In the genomic region with DNA sequence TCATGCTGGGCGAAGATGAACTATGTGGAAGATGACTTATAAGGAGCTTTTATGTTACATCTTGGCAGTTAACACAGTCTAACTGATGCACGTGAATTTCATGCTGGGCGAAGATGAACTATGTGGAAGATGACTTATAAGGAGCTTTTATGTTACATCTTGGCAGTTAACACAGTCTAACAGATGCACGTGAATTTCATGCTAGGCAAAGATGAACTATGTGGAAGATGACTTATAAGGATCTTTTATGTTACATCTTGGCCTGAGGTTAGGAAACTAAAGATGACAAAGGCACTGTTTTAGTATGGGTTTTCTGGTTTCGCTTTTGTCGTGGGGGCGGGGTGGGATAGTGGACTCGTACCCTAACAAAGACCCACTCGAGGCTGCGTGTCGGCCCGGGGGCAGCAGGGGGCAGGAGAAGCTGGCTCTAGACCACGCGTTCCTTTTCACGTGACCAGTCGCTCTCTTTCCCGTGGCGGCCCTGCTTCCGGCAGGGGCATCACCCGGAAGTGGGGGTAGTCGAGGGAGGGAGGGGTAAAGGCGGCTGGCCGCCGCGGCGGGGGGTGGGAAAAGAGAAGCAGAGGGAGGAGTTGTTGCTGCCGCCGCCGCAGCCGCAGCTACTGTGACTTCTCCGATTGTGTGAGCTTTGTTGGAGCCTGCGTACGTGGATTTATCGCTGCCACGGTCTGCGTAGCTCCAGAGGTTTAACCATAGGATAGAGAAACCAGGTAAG, we compare ENCODE assay signal across 1 cellular context.
TF ChIP-seq lines count a peak whose summit lies in the region.

TSS of gene ATP7A (plus strand) at position 586 of the 733 bp plus-strand sequence. CDS start 60,949 bp downstream, outside the sequence.

TF ChIP-seq in WTC11, 78 proteins besides CTCF, POLR2A, EP300 and RAD21 (continued from another document):
- TF ChIP-seq, protein P1, sequence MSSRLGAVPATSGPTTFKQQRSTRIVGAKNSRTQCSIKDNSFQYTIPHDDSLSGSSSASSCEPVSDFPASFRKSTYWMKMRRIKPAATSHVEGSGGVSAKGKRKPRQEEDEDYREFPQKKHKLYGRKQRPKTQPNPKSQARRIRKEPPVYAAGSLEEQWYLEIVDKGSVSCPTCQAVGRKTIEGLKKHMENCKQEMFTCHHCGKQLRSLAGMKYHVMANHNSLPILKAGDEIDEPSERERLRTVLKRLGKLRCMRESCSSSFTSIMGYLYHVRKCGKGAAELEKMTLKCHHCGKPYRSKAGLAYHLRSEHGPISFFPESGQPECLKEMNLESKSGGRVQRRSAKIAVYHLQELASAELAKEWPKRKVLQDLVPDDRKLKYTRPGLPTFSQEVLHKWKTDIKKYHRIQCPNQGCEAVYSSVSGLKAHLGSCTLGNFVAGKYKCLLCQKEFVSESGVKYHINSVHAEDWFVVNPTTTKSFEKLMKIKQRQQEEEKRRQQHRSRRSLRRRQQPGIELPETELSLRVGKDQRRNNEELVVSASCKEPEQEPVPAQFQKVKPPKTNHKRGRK (CRISPR knock-in tag; IDR thresholded peaks at IDR 0.05; ENCODE audit: borderline replicate concordance), result no peak
- TF ChIP-seq TEAD4 (CRISPR knock-in tag; IDR thresholded peaks at IDR 0.05) (no peak), USF1 (CRISPR knock-in tag; IDR thresholded peaks at IDR 0.05) (peak; percentile 82), E2F1 (CRISPR knock-in tag; IDR thresholded peaks at IDR 0.05) (no peak), AR (CRISPR knock-in tag; IDR thresholded peaks at IDR 0.05) (no peak), NR2C2 (CRISPR knock-in tag; IDR thresholded peaks at IDR 0.05) (no peak), ZNF532 (CRISPR knock-in tag; IDR thresholded peaks at IDR 0.05; ENCODE audit: borderline replicate concordance) (no peak), ZBTB21 (CRISPR knock-in tag; IDR thresholded peaks at IDR 0.05; ENCODE audit: borderline replicate concordance) (no peak), ESRRA (CRISPR knock-in tag; IDR thresholded peaks at IDR 0.05; ENCODE audit: borderline replicate concordance) (no peak), IRF1 (CRISPR knock-in tag; IDR thresholded peaks at IDR 0.05) (no peak), GRHL2 (CRISPR knock-in tag; IDR thresholded peaks at IDR 0.05; ENCODE audit: insufficient replicate concordance, severe bottlenecking) (no peak), PRRX2 (CRISPR knock-in tag; IDR thresholded peaks at IDR 0.05) (no peak), SMAD4 (CRISPR knock-in tag; IDR thresholded peaks at IDR 0.05) (no peak), ZNF317 (CRISPR knock-in tag; IDR thresholded peaks at IDR 0.05; ENCODE audit: borderline replicate concordance, low read depth) (no peak), ZNF232 (CRISPR knock-in tag; IDR thresholded peaks at IDR 0.05) (no peak), E2F5 (CRISPR knock-in tag; IDR thresholded peaks at IDR 0.05) (no peak), MAX (CRISPR knock-in tag; IDR thresholded peaks at IDR 0.05) (peak; percentile 70; the same call in 1 of the 2 replicates)
- TF ChIP-seq, protein P2, sequence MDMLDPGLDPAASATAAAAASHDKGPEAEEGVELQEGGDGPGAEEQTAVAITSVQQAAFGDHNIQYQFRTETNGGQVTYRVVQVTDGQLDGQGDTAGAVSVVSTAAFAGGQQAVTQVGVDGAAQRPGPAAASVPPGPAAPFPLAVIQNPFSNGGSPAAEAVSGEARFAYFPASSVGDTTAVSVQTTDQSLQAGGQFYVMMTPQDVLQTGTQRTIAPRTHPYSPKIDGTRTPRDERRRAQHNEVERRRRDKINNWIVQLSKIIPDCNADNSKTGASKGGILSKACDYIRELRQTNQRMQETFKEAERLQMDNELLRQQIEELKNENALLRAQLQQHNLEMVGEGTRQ (CRISPR knock-in tag; IDR thresholded peaks at IDR 0.05), result peak; percentile 90
- TF ChIP-seq, protein P3, sequence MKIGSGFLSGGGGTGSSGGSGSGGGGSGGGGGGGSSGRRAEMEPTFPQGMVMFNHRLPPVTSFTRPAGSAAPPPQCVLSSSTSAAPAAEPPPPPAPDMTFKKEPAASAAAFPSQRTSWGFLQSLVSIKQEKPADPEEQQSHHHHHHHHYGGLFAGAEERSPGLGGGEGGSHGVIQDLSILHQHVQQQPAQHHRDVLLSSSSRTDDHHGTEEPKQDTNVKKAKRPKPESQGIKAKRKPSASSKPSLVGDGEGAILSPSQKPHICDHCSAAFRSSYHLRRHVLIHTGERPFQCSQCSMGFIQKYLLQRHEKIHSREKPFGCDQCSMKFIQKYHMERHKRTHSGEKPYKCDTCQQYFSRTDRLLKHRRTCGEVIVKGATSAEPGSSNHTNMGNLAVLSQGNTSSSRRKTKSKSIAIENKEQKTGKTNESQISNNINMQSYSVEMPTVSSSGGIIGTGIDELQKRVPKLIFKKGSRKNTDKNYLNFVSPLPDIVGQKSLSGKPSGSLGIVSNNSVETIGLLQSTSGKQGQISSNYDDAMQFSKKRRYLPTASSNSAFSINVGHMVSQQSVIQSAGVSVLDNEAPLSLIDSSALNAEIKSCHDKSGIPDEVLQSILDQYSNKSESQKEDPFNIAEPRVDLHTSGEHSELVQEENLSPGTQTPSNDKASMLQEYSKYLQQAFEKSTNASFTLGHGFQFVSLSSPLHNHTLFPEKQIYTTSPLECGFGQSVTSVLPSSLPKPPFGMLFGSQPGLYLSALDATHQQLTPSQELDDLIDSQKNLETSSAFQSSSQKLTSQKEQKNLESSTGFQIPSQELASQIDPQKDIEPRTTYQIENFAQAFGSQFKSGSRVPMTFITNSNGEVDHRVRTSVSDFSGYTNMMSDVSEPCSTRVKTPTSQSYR (CRISPR knock-in tag; IDR thresholded peaks at IDR 0.05), result no peak
- TF ChIP-seq, protein P4, sequence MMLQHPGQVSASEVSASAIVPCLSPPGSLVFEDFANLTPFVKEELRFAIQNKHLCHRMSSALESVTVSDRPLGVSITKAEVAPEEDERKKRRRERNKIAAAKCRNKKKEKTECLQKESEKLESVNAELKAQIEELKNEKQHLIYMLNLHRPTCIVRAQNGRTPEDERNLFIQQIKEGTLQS (CRISPR knock-in tag; conservative IDR thresholded peaks at IDR 0.05), result no peak
- TF ChIP-seq, protein P5, sequence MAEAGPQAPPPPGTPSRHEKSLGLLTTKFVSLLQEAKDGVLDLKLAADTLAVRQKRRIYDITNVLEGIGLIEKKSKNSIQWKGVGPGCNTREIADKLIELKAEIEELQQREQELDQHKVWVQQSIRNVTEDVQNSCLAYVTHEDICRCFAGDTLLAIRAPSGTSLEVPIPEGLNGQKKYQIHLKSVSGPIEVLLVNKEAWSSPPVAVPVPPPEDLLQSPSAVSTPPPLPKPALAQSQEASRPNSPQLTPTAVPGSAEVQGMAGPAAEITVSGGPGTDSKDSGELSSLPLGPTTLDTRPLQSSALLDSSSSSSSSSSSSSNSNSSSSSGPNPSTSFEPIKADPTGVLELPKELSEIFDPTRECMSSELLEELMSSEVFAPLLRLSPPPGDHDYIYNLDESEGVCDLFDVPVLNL (CRISPR knock-in tag; IDR thresholded peaks at IDR 0.05; ENCODE audit: borderline replicate concordance, low read depth), result no peak
